8 cellular contexts compared by ENCODE assay signal in genomic region chr7:148987010-148987750, GRCh38. TPM values are rescaled to one million over a fixed set of nuclear protein-coding genes. Genes with fewer than 3 reads are reported as not detected.
DNase-seq lines count a peak whose midpoint lies in the region; ATAC-seq and TF ChIP-seq lines count a peak whose summit lies in the region.

No MANE protein-coding gene starts in this region.

- intact Hi-C loops in CD4-positive, alpha-beta T cell (cut with DNase I, micrococcal nuclease): loop anchor here (1.0 to 10.0 kb wide), 5 partner anchors 41 to 438 kb away; partner anchors contain the start of genes EZH2 (in 1 of the 2), PDIA4 (in 1 of the 2) and ZNF786 (in 1 of the 2)
- intact Hi-C loops in lower lobe of right lung (cut with DNase I): no loop called here

- DNase-seq in CD4-positive, alpha-beta T cell: peak; percentile 58 to 81 (median 66)
- peak; percentile 97 for DNase-seq in NCI-H82 (lab: John Stamatoyannopoulos, UW)
- peak; percentile 86 for DNase-seq in activated CD4-positive, alpha-beta memory T cell treated with anti-CD3 and anti-CD28 coated beads, Interleukin-2, amount 10 ng/mL, durations not matched to agents 7 days and 5 days
- DNase-seq in lower lobe of right lung: peak; percentile 85
- peak; percentile 29 to 59 (median 53) for DNase-seq in stimulated activated CD4-positive, alpha-beta T cell treated with anti-CD3 and anti-CD28 coated beads, TNF-alpha, amount 100 ng/mL, for 4 hours (ENCODE audit: low read depth in 3 of 3)

- CTCF ChIA-PET in CD4-positive, alpha-beta T cell (lab: Charles Lee): interaction anchor here (1.3 to 2.1 kb wide), 6 partner anchors 14 to 160 kb away, joined by 3 to 13 read pairs (median 6); partner anchors contain the start of genes PDIA4 and ZNF398
- CTCF ChIA-PET in activated CD4-positive, alpha-beta memory T cell treated with anti-CD3 and anti-CD28 coated beads, Interleukin-2, amount 10 ng/mL, durations not matched to agents 7 days and 5 days (lab: Charles Lee): interaction anchor here (0.7 to 1.6 kb wide), 10 partner anchors 18 to 160 kb away, joined by 3 to 8 read pairs (median 3); partner anchors contain the start of gene ZNF398

- WGBS in ectodermal cell, 2 experiments: 2 to 3% methylated on average over 16 to 17 of the region's 17 CpGs

- no peaks in the 10 kb centered on the region for H3K9me3 Mint-ChIP-seq in CD4-positive, alpha-beta T cell
- H3K9me3 Mint-ChIP-seq in activated CD4-positive, alpha-beta memory T cell treated with anti-CD3 and anti-CD28 coated beads, Interleukin-2, amount 10 ng/mL, durations not matched to agents 7 days and 5 days: no peaks in the 10 kb centered on the region

- no peak for TF ChIP-seq CTCF in CD4-positive, alpha-beta T cell (IDR thresholded peaks at IDR 0.05)
- no peak for TF ChIP-seq CTCF in lower lobe of right lung (IDR thresholded peaks at IDR 0.05)

- H3K36me3 ChIP-seq in ectodermal cell (ENCODE audit: control insufficient read depth, insufficient read depth, low read length): no peaks in the 10 kb centered on the region
- no peaks in the 10 kb centered on the region for H3K36me3 ChIP-seq in lower lobe of right lung

- POLR2A ChIA-PET in CD4-positive, alpha-beta T cell (lab: Charles Lee): interaction anchor here (1.0 to 1.6 kb wide), 8 partner anchors 14 to 289 kb away, joined by 3 to 14 read pairs (median 4); partner anchors contain the start of genes CUL1, EZH2, PDIA4 and ZNF398
- POLR2A ChIA-PET in activated CD4-positive, alpha-beta memory T cell treated with anti-CD3 and anti-CD28 coated beads, Interleukin-2, amount 10 ng/mL, durations not matched to agents 7 days and 5 days (lab: Charles Lee): interaction anchor here (0.8 to 2.4 kb wide), 14 partner anchors 15 to 283 kb away, joined by 3 to 10 read pairs (median 5); partner anchors contain the start of gene PDIA4

- peak; percentile 71 for ATAC-seq in CD4-positive, alpha-beta T cell (ENCODE audit: poor library complexity)
- ATAC-seq in GM19452 (IDR thresholded peaks at IDR 0.05; ENCODE audit: unreplicated experiment) (peak; percentile 85), HG03575 (IDR thresholded peaks at IDR 0.05; ENCODE audit: extremely low read depth, insufficient number of reproducible peaks, low FRiP score, unreplicated experiment) (peak; percentile 73), lower lobe of right lung (peak; percentile 93 to 94)

- H3K4me3 Mint-ChIP-seq in CD4-positive, alpha-beta T cell: peak overlapping the region; percentile 96
- H3K4me3 Mint-ChIP-seq in activated CD4-positive, alpha-beta memory T cell treated with anti-CD3 and anti-CD28 coated beads, Interleukin-2, amount 10 ng/mL, durations not matched to agents 7 days and 5 days: peak overlapping the region; percentile 95

- H3K27ac ChIP-seq in CD4-positive, alpha-beta T cell (ENCODE audit: low read depth, low read length): peak overlapping the region; percentile 73
- H3K27ac ChIP-seq in ectodermal cell (ENCODE audit: insufficient read depth, low read depth, low read length, poor library complexity, severe bottlenecking) (peak overlapping the region; percentile 92), lower lobe of right lung (peak overlapping the region; percentile 83)

- peak overlapping the region; percentile 95 for H3K27ac Mint-ChIP-seq in CD4-positive, alpha-beta T cell
- peak overlapping the region; percentile 86 for H3K27ac Mint-ChIP-seq in activated CD4-positive, alpha-beta memory T cell treated with anti-CD3 and anti-CD28 coated beads, Interleukin-2, amount 10 ng/mL, durations not matched to agents 7 days and 5 days

- peak overlapping the region; percentile 79 for H3K4me3 ChIP-seq in ectodermal cell (ENCODE audit: insufficient read depth, low read depth, low read length)
- peak overlapping the region; percentile 66 for H3K4me3 ChIP-seq in lower lobe of right lung

- H3K4me1 ChIP-seq in ectodermal cell (ENCODE audit: control insufficient read depth, insufficient read depth, low read length) (peaks cover 6% of the 10 kb centered on the region), lower lobe of right lung (peaks cover 30% of the 10 kb centered on the region)

- no peaks in the 10 kb centered on the region for H3K9me3 ChIP-seq in CD4-positive, alpha-beta T cell (ENCODE audit: control insufficient read depth, low read length)
- H3K9me3 ChIP-seq in ectodermal cell (ENCODE audit: control insufficient read depth, low read length) (no peaks in the 10 kb centered on the region), lower lobe of right lung (no peaks in the 10 kb centered on the region)

- H3K36me3 Mint-ChIP-seq in CD4-positive, alpha-beta T cell (ENCODE audit: low read depth): peaks cover 16% of the 10 kb centered on the region
- no peaks in the 10 kb centered on the region for H3K36me3 Mint-ChIP-seq in activated CD4-positive, alpha-beta memory T cell treated with anti-CD3 and anti-CD28 coated beads, Interleukin-2, amount 10 ng/mL, durations not matched to agents 7 days and 5 days (ENCODE audit: low read depth)

- no peaks in the 10 kb centered on the region for H3K27me3 ChIP-seq in CD4-positive, alpha-beta T cell (ENCODE audit: control insufficient read depth, insufficient read depth, low read length)
- H3K27me3 ChIP-seq in ectodermal cell (ENCODE audit: control insufficient read depth, insufficient read depth, low read length, poor library complexity, severe bottlenecking) (peaks cover 5% of the 10 kb centered on the region), lower lobe of right lung (ENCODE audit: low read depth) (peaks cover under 1% of the 10 kb centered on the region)

- H3K27me3 Mint-ChIP-seq in CD4-positive, alpha-beta T cell: peaks cover 5% of the 10 kb centered on the region
- H3K27me3 Mint-ChIP-seq in activated CD4-positive, alpha-beta memory T cell treated with anti-CD3 and anti-CD28 coated beads, Interleukin-2, amount 10 ng/mL, durations not matched to agents 7 days and 5 days: peaks cover 31% of the 10 kb centered on the region

- peaks cover 55% of the 10 kb centered on the region for H3K4me1 Mint-ChIP-seq in CD4-positive, alpha-beta T cell (ENCODE audit: low read depth)
- H3K4me1 Mint-ChIP-seq in activated CD4-positive, alpha-beta memory T cell treated with anti-CD3 and anti-CD28 coated beads, Interleukin-2, amount 10 ng/mL, durations not matched to agents 7 days and 5 days: peaks cover 48% of the 10 kb centered on the region

RNA-seq across cellular contexts. Expression of gene PDIA4, which starts 41.1 kb away (rescaled TPM):
- total RNA-seq in CD4-positive, alpha-beta T cell: 10 to 100 TPM; 19.5 to 19.9 TPM
- total RNA-seq in activated CD4-positive, alpha-beta memory T cell treated with anti-CD3 and anti-CD28 coated beads, Interleukin-2, amount 10 ng/mL, durations not matched to agents 7 days and 5 days: 100 to 1,000 TPM; 108 TPM
- polyA plus RNA-seq in ectodermal cell (2013, experiment 1 of 4): 174 TPM
- polyA plus RNA-seq in ectodermal cell (2013, experiment 2 of 4): 149 TPM
- polyA plus RNA-seq in ectodermal cell (2013, experiment 3 of 4): 114 TPM
- polyA plus RNA-seq in ectodermal cell (2013, experiment 4 of 4): 118 TPM
- total RNA-seq in lower lobe of right lung: 123 TPM

Comparison
In these comparisons a context has a peak if more than half of its experiments do, and no peak if none do; other contexts are left out.
1. Peak in every context shown above with its lines: DNase-seq, ATAC-seq, H3K4me3 ChIP-seq and H3K27ac ChIP-seq.